8 cellular contexts compared by ENCODE assay signal in genomic region chr9:78035369-78035993, GRCh38. TPM values are rescaled to one million over a fixed set of nuclear protein-coding genes. Genes with fewer than 3 reads are reported as not detected.
DNase-seq lines count a peak whose midpoint lies in the region; ATAC-seq and TF ChIP-seq lines count a peak whose summit lies in the region.

No MANE protein-coding gene starts in this region.

- H3K27me3 ChIP-seq in body of pancreas: no peaks in the 10 kb centered on the region
- H3K27me3 ChIP-seq in iPS DF 6.9 (ENCODE audit: control insufficient read depth, insufficient read depth, low read length): no peaks in the 10 kb centered on the region

- 17 to 18% methylated on average over 10 of the region's 10 CpGs for WGBS in body of pancreas, 2 donors
- WGBS in iPS DF 6.9 (ENCODE audit: insufficient coverage, insufficient read length): no CpG with 5 or more reads among the region's 10 CpGs

- H3K36me3 ChIP-seq in body of pancreas (replicated peaks in 1 of 2; ENCODE audit: insufficient read depth in 1 of 2, low read depth in 2 of 2) (no peaks in the 10 kb centered on the region), iPS DF 6.9 (ENCODE audit: control insufficient read depth, insufficient read depth, low read length) (no peaks in the 10 kb centered on the region)

- in situ Hi-C loops in GM13977 (cut with MboI; ENCODE audit: low pct_unique_long_range_greater_than_20kb, low sequenced_read_pairs, unreplicated experiment): no loop called here

- intact Hi-C loops in body of pancreas (cut with DNase I): loop anchor here (10.0 kb wide), 1 partner anchor 61 kb away; no protein-coding TSS in a partner anchor

- no peak for ATAC-seq in body of pancreas

- peak; percentile 45 for DNase-seq in AG04449 (ENCODE audit: low read depth, low spot score)
- peak; percentile 65 for DNase-seq in GM13977 (ENCODE audit: low spot score)
- DNase-seq in NCI-H1436 (lab: John Stamatoyannopoulos, UW): peak; percentile 77
- peak; percentile 35 for DNase-seq in T follicular helper cell (ENCODE audit: low read depth)
- DNase-seq in body of pancreas: peak; percentile 62 to 76 (median 66)
- peak; percentile 66 for DNase-seq in iPS DF 6.9 (ENCODE audit: low read depth, low spot score)
- DNase-seq in skeletal muscle cell (ENCODE audit: low read depth): peak; percentile 39
- no peak for DNase-seq in GM19238 (ENCODE audit: insufficient read length, low spot score)

- H3K4me1 ChIP-seq in body of pancreas: peaks cover 29% of the 10 kb centered on the region
- H3K4me1 ChIP-seq in iPS DF 6.9 (ENCODE audit: control insufficient read depth, insufficient read depth, low read length): peaks cover 1% of the 10 kb centered on the region; the same call in 1 of the 2 replicates

- H3K4me3 ChIP-seq in AG04449 (ENCODE audit: low read depth, low read length) (no peak overlapping the region), body of pancreas (no peak overlapping the region), iPS DF 6.9 (ENCODE audit: low read length) (no peak overlapping the region), skeletal muscle cell (ENCODE audit: low read depth, low read length) (no peak overlapping the region)

- CTCF ChIA-PET in AG04449 (lab: Yijun Ruan, JAX): interaction anchor here (0.6 to 4.9 kb wide), 83 partner anchors 10 to 870 kb away, joined by 3 to 146 read pairs (median 5); no protein-coding TSS in a partner anchor

- no peak overlapping the region for H3K27ac ChIP-seq in body of pancreas
- no peak overlapping the region for H3K27ac ChIP-seq in iPS DF 6.9 (ENCODE audit: low read length)

- POLR2A ChIA-PET in AG04449 (lab: Yijun Ruan, JAX): interaction anchor here (0.6 kb wide), 1 partner anchor 235 kb away, joined by 3 read pairs; no protein-coding TSS in a partner anchor

- TF ChIP-seq CTCF in AG04449 (IDR thresholded peaks at IDR 0.05; ENCODE audit: insufficient read depth, low read length, missing control alignments): peak; percentile 72
- peak; percentile 70 for TF ChIP-seq CTCF in GM13977 (IDR thresholded peaks at IDR 0.05; ENCODE audit: extremely low read depth, insufficient read depth, missing control alignments)
- peak; percentile 57 to 89 (median 84) for TF ChIP-seq CTCF in body of pancreas (IDR thresholded peaks at IDR 0.05)

- no peaks in the 10 kb centered on the region for H3K9me3 ChIP-seq in body of pancreas
- H3K9me3 ChIP-seq in iPS DF 6.9 (ENCODE audit: control insufficient read depth, insufficient read depth, low read length): no peaks in the 10 kb centered on the region

- no peak for TF ChIP-seq POLR2A in body of pancreas (IDR thresholded peaks at IDR 0.05)

RNA-seq across cellular contexts. Expression of gene GNAQ, which starts 3.9 kb away (rescaled TPM):
- total RNA-seq in body of pancreas: 10 to 100 TPM; 15.8 to 22.1 TPM
